ENCODE assay signal across 12 cellular contexts in the genomic region with DNA sequence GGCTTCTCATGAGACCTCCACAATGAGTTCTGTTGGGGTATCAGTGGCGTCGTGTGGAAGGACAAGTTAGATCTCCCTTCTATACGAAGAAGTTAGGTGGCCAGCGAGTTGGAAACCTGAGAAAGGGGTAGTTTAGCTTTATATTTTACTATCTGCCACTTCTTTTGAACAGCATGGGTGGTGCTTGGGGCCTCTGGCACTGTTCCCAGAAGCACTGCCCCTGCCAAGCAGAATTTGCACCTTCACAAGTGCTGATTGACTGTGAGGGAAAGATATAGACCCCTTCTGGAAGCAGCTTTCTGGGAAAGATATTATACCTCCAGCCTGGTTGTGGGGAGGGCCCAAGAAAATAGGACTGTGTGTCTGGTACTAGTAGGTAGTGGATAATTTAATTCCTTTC.
"Had no signal": no experiment of that assay in that cellular context is flagged by ENCODE, and none has a peak within 500 bp of the region (broad histone marks: within the 10 kb centered on the region; RNA-seq: fewer than 3 reads in every experiment).

No MANE protein-coding gene starts in this region.

- H3K4me3 ChIP-seq: dorsolateral prefrontal cortex, thyroid gland, uterus had no signal

- H3K4me1 Mint-ChIP-seq: naive thymus-derived CD8-positive, alpha-beta T cell had no signal

- ATAC-seq: activated T-cell treated with anti-CD3 and anti-CD28 coated beads, Interleukin-2, amount 50 U/mL, for 4 hours; esophagus mucosa; naive thymus-derived CD8-positive, alpha-beta T cell had no signal

- H3K4me3 Mint-ChIP-seq: activated naive CD8-positive, alpha-beta T cell; activated T-cell treated with anti-CD3 and anti-CD28 coated beads, Interleukin-2, amount 50 U/mL, for 4 hours; naive thymus-derived CD8-positive, alpha-beta T cell had no signal

- DNase-seq: activated CD4-positive, alpha-beta T cell treated with anti-CD3 and anti-CD28 coated beads, Interleukin-2, amount 50 U/mL, for 4 hours; activated CD4-positive, CD25-positive, alpha-beta regulatory T cell treated with anti-CD3 and anti-CD28 coated beads, Interleukin-2, amount 50 U/mL, for 72 hours; activated effector memory CD4-positive, alpha-beta T cell treated with anti-CD3 and anti-CD28 coated beads, Interleukin-2, amount 50 U/mL, for 16 hours; activated T-cell treated with anti-CD3 and anti-CD28 coated beads, Interleukin-2, amount 50 U/mL, for 4 hours; dorsolateral prefrontal cortex; hippocampal formation; naive thymus-derived CD8-positive, alpha-beta T cell; small intestine; thyroid gland; uterus had no signal

- H3K9me3 Mint-ChIP-seq: activated T-cell treated with anti-CD3 and anti-CD28 coated beads, Interleukin-2, amount 50 U/mL, for 4 hours had no signal

- H3K4me1 ChIP-seq: thyroid gland, uterus had no signal

- H3K27me3 Mint-ChIP-seq: activated naive CD8-positive, alpha-beta T cell; naive thymus-derived CD8-positive, alpha-beta T cell had no signal

- FAIRE-seq: small intestine had no signal

- H3K27ac Mint-ChIP-seq: activated naive CD8-positive, alpha-beta T cell; naive thymus-derived CD8-positive, alpha-beta T cell had no signal

- H3K36me3 ChIP-seq: thyroid gland, uterus had no signal

- H3K36me3 Mint-ChIP-seq: activated naive CD8-positive, alpha-beta T cell; naive thymus-derived CD8-positive, alpha-beta T cell had no signal

- H3K9me3 ChIP-seq: uterus had no signal

- H3K27ac ChIP-seq: dorsolateral prefrontal cortex, thyroid gland, uterus had no signal
